ENCODE assay signal across 34 cellular contexts in the genomic region with DNA sequence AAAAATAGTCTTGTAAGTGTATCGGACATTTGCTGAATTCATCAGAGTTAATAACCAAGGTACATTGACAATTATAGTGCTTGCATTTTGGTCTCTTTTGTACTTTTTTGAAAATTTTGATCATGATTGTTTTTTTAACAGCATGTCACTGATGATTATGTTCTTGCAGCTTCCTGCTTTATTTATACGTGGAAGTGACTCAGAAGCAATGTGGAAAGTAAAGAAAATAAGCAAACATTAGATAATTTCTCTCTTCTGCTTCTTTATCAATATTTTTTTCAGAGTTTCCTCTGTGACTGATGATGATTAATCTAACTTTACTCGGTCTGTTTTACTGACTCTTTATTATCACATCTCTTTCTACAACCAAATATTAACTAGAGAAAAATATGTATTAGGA.
"Had no signal": no experiment of that assay in that cellular context is flagged by ENCODE, and none has a peak within 500 bp of the region (broad histone marks: within the 10 kb centered on the region; RNA-seq: fewer than 3 reads in every experiment).

No MANE protein-coding gene starts in this region.

- H3K27me3 Mint-ChIP-seq: activated B cell treated with CpG ODN at 0.5 μM for 24 hours; activated CD4-positive, alpha-beta memory T cell treated with anti-CD3 and anti-CD28 coated beads for 36 hours; activated naive CD8-positive, alpha-beta T cell treated with anti-CD3 and anti-CD28 coated beads, Interleukin-2, amount 50 U/mL, for 24 hours had no signal

- H3K36me3 ChIP-seq: brain microvascular endothelial cell, Peyer's patch, SJSA1 had no signal

- H3K4me2 ChIP-seq: KMS-11, SK-N-SH had no signal

- H3K9me3 ChIP-seq: Peyer's patch, SJSA1, SK-N-SH had no signal

- H3K27ac ChIP-seq: brain microvascular endothelial cell, KMS-11, Peyer's patch, SJSA1, VCaP had no signal

- H3K27me3 ChIP-seq: brain microvascular endothelial cell, Peyer's patch, SJSA1 had no signal

- H3K27ac Mint-ChIP-seq: activated B cell treated with CpG ODN at 0.5 μM for 24 hours; activated CD4-positive, alpha-beta memory T cell treated with anti-CD3 and anti-CD28 coated beads for 36 hours; activated naive CD4-positive, alpha-beta T cell treated with anti-CD3 and anti-CD28 coated beads for 36 hours; activated naive CD4-positive, alpha-beta T cell treated with anti-CD3 and anti-CD28 coated beads, Interleukin-2, amount 50 U/mL, for 72 hours; activated naive CD8-positive, alpha-beta T cell treated with anti-CD3 and anti-CD28 coated beads, Interleukin-2, amount 50 U/mL, for 24 hours; activated T-helper 1 cell treated with anti-CD3 and anti-CD28 coated beads, Interleukin-12 subunit alpha, Interleukin-12 subunit beta, Interleukin-2, Interleukin-4 antibody, amounts not matched to agents 30 ng/mL and 10 ng/mL and 1 ng/mL, durations not matched to agents 14 hours and 24 hours and 36 hours; T-helper 1 cell treated with Interleukin-12 subunit alpha and Interleukin-12 subunit beta and Interleukin-4 antibody, amounts not matched to agents 30 μg/mL and 1 μg/mL, for 36 hours; T-helper 2 cell treated with Interferon-gamma antibody and Interleukin-4, amounts not matched to agents 5 μg/mL and 100 μg/mL, for 36 hours had no signal

- FAIRE-seq: TTC549 had no signal

- H3K4me3 Mint-ChIP-seq: activated B cell treated with CpG ODN at 0.5 μM for 24 hours; activated CD4-positive, alpha-beta memory T cell treated with anti-CD3 and anti-CD28 coated beads for 36 hours; activated naive CD4-positive, alpha-beta T cell treated with anti-CD3 and anti-CD28 coated beads for 36 hours; activated naive CD8-positive, alpha-beta T cell treated with anti-CD3 and anti-CD28 coated beads, Interleukin-2, amount 50 U/mL, for 24 hours; activated T-cell treated with anti-CD3 and anti-CD28 coated beads, Interleukin-2, amount 50 U/mL, for 4 hours; activated T-helper 1 cell treated with anti-CD3 and anti-CD28 coated beads, Interleukin-12 subunit alpha, Interleukin-12 subunit beta, Interleukin-2, Interleukin-4 antibody, amounts not matched to agents 30 ng/mL and 10 ng/mL and 1 ng/mL, durations not matched to agents 14 hours and 24 hours and 36 hours; T-helper 1 cell treated with Interleukin-12 subunit alpha and Interleukin-12 subunit beta and Interleukin-4 antibody, amounts not matched to agents 30 μg/mL and 1 μg/mL, for 36 hours; T-helper 2 cell treated with Interferon-gamma antibody and Interleukin-4, amounts not matched to agents 5 μg/mL and 100 μg/mL, for 36 hours had no signal

- DNase-seq: activated B cell treated with CpG ODN at 0.5 μM for 24 hours; activated CD4-positive, alpha-beta memory T cell treated with anti-CD3 and anti-CD28 coated beads for 36 hours; activated CD4-positive, alpha-beta T cell treated with anti-CD3 and anti-CD28 coated beads for 4 hours; activated CD4-positive, alpha-beta T cell treated with anti-CD3 and anti-CD28 coated beads, Interleukin-2, amount 50 U/mL, for 1 hour; activated CD4-positive, CD25-positive, alpha-beta regulatory T cell treated with anti-CD3 and anti-CD28 coated beads, Interleukin-2, amount 50 U/mL, for 72 hours; activated CD8-positive, alpha-beta memory T cell treated with anti-CD3 and anti-CD28 coated beads, Interleukin-2, amount 50 U/mL, for 4 hours; activated gamma-delta T cell treated with Interleukin-2 at 50 U/mL for 16 hours; activated naive CD4-positive, alpha-beta T cell treated with anti-CD3 and anti-CD28 coated beads for 36 hours; activated naive CD8-positive, alpha-beta T cell treated with anti-CD3 and anti-CD28 coated beads, Interleukin-2, amount 50 U/mL, for 24 hours; activated T-cell treated with anti-CD3 and anti-CD28 coated beads for 4 hours; activated T-cell treated with anti-CD3 and anti-CD28 coated beads, Interleukin-2, amount 50 U/mL, for 4 hours; anterior cingulate cortex; brain microvascular endothelial cell; central memory CD4-positive, alpha-beta T cell; NCI-H1048; NCI-H1105 treated with DMSO at 0.1 percent for 48 hours; NCI-H1436; NCI-H1694; NCI-H2081 treated with DMSO at 0.1 percent for 48 hours; NCI-H226; NCI-H446 treated with DMSO at 0.1 percent for 48 hours; NCI-H524 treated with DMSO at 0.1 percent for 48 hours; Peyer's patch; RPMI8226; SHP77 treated with DMSO at 0.1 percent for 48 hours; SK-N-SH had no signal

- H3K4me3 ChIP-seq: Peyer's patch, SJSA1 had no signal

- H3K4me1 Mint-ChIP-seq: activated B cell treated with CpG ODN at 0.5 μM for 24 hours; activated naive CD8-positive, alpha-beta T cell treated with anti-CD3 and anti-CD28 coated beads, Interleukin-2, amount 50 U/mL, for 24 hours had no signal

- H3K9me3 Mint-ChIP-seq: activated B cell treated with CpG ODN at 0.5 μM for 24 hours; activated naive CD4-positive, alpha-beta T cell treated with anti-CD3 and anti-CD28 coated beads for 36 hours; activated T-helper 1 cell treated with anti-CD3 and anti-CD28 coated beads, Interleukin-12 subunit alpha, Interleukin-12 subunit beta, Interleukin-2, Interleukin-4 antibody, amounts not matched to agents 30 ng/mL and 10 ng/mL and 1 ng/mL, durations not matched to agents 14 hours and 24 hours and 36 hours had no signal

- ATAC-seq: activated naive CD4-positive, alpha-beta T cell treated with anti-CD3 and anti-CD28 coated beads, Interleukin-2, amount 50 U/mL, for 72 hours; activated naive CD8-positive, alpha-beta T cell treated with anti-CD3 and anti-CD28 coated beads, Interleukin-2, amount 50 U/mL, for 24 hours; activated T-cell treated with anti-CD3 and anti-CD28 coated beads, Interleukin-2, amount 50 U/mL, for 4 hours had no signal

- H3K9me2 ChIP-seq: SK-N-SH had no signal

- H3K36me3 Mint-ChIP-seq: activated CD4-positive, alpha-beta memory T cell treated with anti-CD3 and anti-CD28 coated beads for 36 hours; activated naive CD4-positive, alpha-beta T cell treated with anti-CD3 and anti-CD28 coated beads, Interleukin-2, amount 50 U/mL, for 72 hours had no signal

- H3K4me1 ChIP-seq: Peyer's patch, SJSA1 had no signal

- H3K9ac ChIP-seq: KMS-11, SK-N-SH had no signal
